ENCODE assay signal across 8 cellular contexts in genomic region chr17:8120520-8121443, GRCh38. TPM values are rescaled to one million over a fixed set of nuclear protein-coding genes. Genes with fewer than 3 reads are reported as not detected.
DNase-seq lines count a peak whose midpoint lies in the region; ATAC-seq and TF ChIP-seq lines count a peak whose summit lies in the region.

No MANE protein-coding gene starts in this region.

- TF ChIP-seq CTCF in SU-DHL-6 (IDR thresholded peaks at IDR 0.05; ENCODE audit: insufficient read depth, low read length, poor library complexity, severe bottlenecking) (no peak), adrenal gland (IDR thresholded peaks at IDR 0.05) (peak in 2 of 6 experiments; percentile 23 to 31), retinal pigment epithelial cell (conservative IDR thresholded peaks at IDR 0.05; ENCODE audit: low read depth, low read length) (peak; percentile 37)

- H4K20me1 ChIP-seq in SU-DHL-6 (ENCODE audit: low read depth, low read length), result no peaks in the 10 kb centered on the region

- DNase-seq in Daoy (ENCODE audit: low read depth) (peak; percentile 78), LHCN-M2 (ENCODE audit: low read depth) (peak; percentile 76), adrenal gland (peak in 6 of 7 donors; percentile 42 to 77 (median 65)), hepatic stellate cell (ENCODE audit: low spot score) (peak; percentile 73), retinal pigment epithelial cell (ENCODE audit: low read depth) (no peak)

- H3K4me2 ChIP-seq in SU-DHL-6 (ENCODE audit: low read depth, low read length, poor library complexity, severe bottlenecking), result peak overlapping the region; percentile 98

- H3K36me3 ChIP-seq in SU-DHL-6 (ENCODE audit: low read length), result no peaks in the 10 kb centered on the region
- H3K36me3 ChIP-seq in adrenal gland (replicated peaks in 1 of 2), result no peaks in the 10 kb centered on the region

- H3K9me3 ChIP-seq in SU-DHL-6 (ENCODE audit: insufficient read depth, low read length), result no peaks in the 10 kb centered on the region
- H3K9me3 ChIP-seq in adrenal gland (replicated peaks in 1 of 3), result no peaks in the 10 kb centered on the region

- H3K27me3 ChIP-seq in SU-DHL-6 (ENCODE audit: low read length) (no peaks in the 10 kb centered on the region), adrenal gland (peaks cover 18% of the 10 kb centered on the region)

- no peaks in the 10 kb centered on the region for H3K9me2 ChIP-seq in SU-DHL-6 (replicated peaks; ENCODE audit: insufficient read depth, low read length)

- H2AFZ ChIP-seq in SU-DHL-6 (ENCODE audit: low read depth, low read length, severe bottlenecking), result no peak overlapping the region

- TF ChIP-seq POLR2A in adrenal gland (IDR thresholded peaks at IDR 0.05), result no peak

- intact Hi-C loops in adrenal gland (cut with DNase I), result loop anchor here in 1 of 2 donors (10.0 kb wide), 1 partner anchor 64 kb away; no protein-coding TSS in a partner anchor

- peak overlapping the region; percentile 39; the same call in 1 of the 2 replicates for H3K27ac ChIP-seq in SU-DHL-6 (ENCODE audit: low read depth, low read length)
- peak overlapping the region in 2 of 5 donors; percentile 61 to 86 for H3K27ac ChIP-seq in adrenal gland

- peaks cover 47 to 66% of the 10 kb centered on the region in 2 donors for H3K4me1 ChIP-seq in adrenal gland (replicated peaks in 1 of 2)

- 1% methylated on average over 41 of the region's 41 CpGs for WGBS in adrenal gland, 4 donors

- peaks cover 24% of the 10 kb centered on the region for H3F3A ChIP-seq in SU-DHL-6 (ENCODE audit: insufficient read depth)

- H3K9ac ChIP-seq in SU-DHL-6 (ENCODE audit: low read length), result peak overlapping the region; percentile 44; the same call in 1 of the 2 replicates

- H3K4me3 ChIP-seq in SU-DHL-6 (ENCODE audit: insufficient read depth, low read length, poor library complexity, severe bottlenecking), result peak overlapping the region; percentile 59
- peak overlapping the region in 1 of 4 donors; percentile 52 for H3K4me3 ChIP-seq in adrenal gland
- peak overlapping the region; percentile 78 for H3K4me3 ChIP-seq in retinal pigment epithelial cell (ENCODE audit: low read length)

- no peaks in the 10 kb centered on the region for H3K79me2 ChIP-seq in SU-DHL-6 (ENCODE audit: insufficient read depth, low read length)

- ATAC-seq in HG03442 (IDR thresholded peaks at IDR 0.05; ENCODE audit: unreplicated experiment) (no peak), GM19455 (IDR thresholded peaks at IDR 0.05; ENCODE audit: unreplicated experiment) (no peak)

RNA-seq across cellular contexts. Expression of gene ALOXE3, which starts 2.5 kb away (rescaled TPM):
- total RNA-seq in Daoy (2014; rRNA removed; shearing (Covaris generic)), result 0.03 TPM in 1 of 2 replicates, not detected in the other
- total RNA-seq in LHCN-M2 (2014; rRNA removed), result not detected in 2 replicates
- 0.09 TPM for polyA plus RNA-seq in LHCN-M2 (2012)
- total RNA-seq in adrenal gland, result not detected
- polyA plus RNA-seq in adrenal gland, result not detected

RNA-seq across cellular contexts. Expression of gene HES7, which starts 3.1 kb away (rescaled TPM):
- total RNA-seq in Daoy (2014; rRNA removed; shearing (Covaris generic)), result 0.40 and 0.92 TPM in 2 replicates
- total RNA-seq in LHCN-M2 (2014; rRNA removed) (0.06 and 0.34 TPM in 2 replicates), adrenal gland (under 1 TPM in 2 of 8 donors, not detected in 6; 0.29 to 0.34 TPM)
- polyA plus RNA-seq in LHCN-M2 (2012), result 0.29 TPM
- polyA plus RNA-seq in adrenal gland, result 1 to 10 TPM in 1 of 3 donors, under 1 TPM in 1, not detected in 1; 0.32 to 1.0 TPM

RNA-seq across cellular contexts. Expression of gene PER1, which starts 31.4 kb away (rescaled TPM):
- 0.74 and 1.9 TPM in 2 replicates for total RNA-seq in Daoy (2014; rRNA removed; shearing (Covaris generic))
- total RNA-seq in LHCN-M2 (2014; rRNA removed) (12.6 and 18.2 TPM in 2 replicates), adrenal gland (100 to 1,000 TPM in 5 of 8 donors, 10 to 100 TPM in 3; 40.1 to 295 (median 108) TPM)
- 13.0 TPM for polyA plus RNA-seq in LHCN-M2 (2012)
- polyA plus RNA-seq in adrenal gland, result 100 to 1,000 TPM in 2 of 3 donors, 10 to 100 TPM in 1; 12.4 to 360 (median 161) TPM

RNA-seq across cellular contexts. Expression of gene ALOX12B, which starts 33.3 kb away (rescaled TPM):
- total RNA-seq in Daoy (2014; rRNA removed; shearing (Covaris generic)), result not detected in 2 replicates
- 0.06 TPM in 1 of 2 replicates, not detected in the other for total RNA-seq in LHCN-M2 (2014; rRNA removed)
- not detected for polyA plus RNA-seq in LHCN-M2 (2012)
- total RNA-seq in adrenal gland, result not detected
- not detected for polyA plus RNA-seq in adrenal gland

RNA-seq across cellular contexts. Expression of gene VAMP2, which starts 42.0 kb away (rescaled TPM):
- total RNA-seq in Daoy (2014; rRNA removed; shearing (Covaris generic)), result 2.7 and 3.5 TPM in 2 replicates
- total RNA-seq in LHCN-M2 (2014; rRNA removed) (3.8 and 4.6 TPM in 2 replicates), adrenal gland (100 to 1,000 TPM in 2 of 8 donors, 10 to 100 TPM in 6; 18.8 to 139 (median 61.5) TPM)
- 41.7 TPM for polyA plus RNA-seq in LHCN-M2 (2012)
- 100 to 1,000 TPM in 1 of 3 donors, 10 to 100 TPM in 2; 65.8 to 206 (median 81.2) TPM for polyA plus RNA-seq in adrenal gland
